7 cellular contexts compared by ENCODE assay signal in genomic region chr9:137304383-137305059, GRCh38. TPM values are rescaled to one million over a fixed set of nuclear protein-coding genes. Genes with fewer than 3 reads are reported as not detected.
DNase-seq lines count a peak whose midpoint lies in the region; ATAC-seq and TF ChIP-seq lines count a peak whose summit lies in the region.
"Had no signal": no experiment of that assay in that cellular context is flagged by ENCODE, and none has a peak within 500 bp of the region (broad histone marks: within the 10 kb centered on the region; RNA-seq: fewer than 3 reads in every experiment).

No MANE protein-coding gene starts in this region.

- ATAC-seq in HG02870 (IDR thresholded peaks at IDR 0.05; ENCODE audit: unreplicated experiment) (no peak), HG02678 (IDR thresholded peaks at IDR 0.05; ENCODE audit: unreplicated experiment) (no peak)

- H3K36me3 ChIP-seq in brain microvascular endothelial cell (replicated peaks) (no peaks in the 10 kb centered on the region), mucosa of rectum (ENCODE audit: control insufficient read depth in 2 of 2, insufficient read depth in 2 of 2, low read length in 2 of 2) (no peaks in the 10 kb centered on the region)

- H3K9ac ChIP-seq in mucosa of rectum (ENCODE audit: low read depth in 1 of 2, low read length in 2 of 2), result peak overlapping the region in 1 of 2 donors; percentile 91

- H3K9me3 ChIP-seq in mucosa of rectum (ENCODE audit: control insufficient read depth in 2 of 2, low read length in 2 of 2), result no peaks in the 10 kb centered on the region

- H3K4me3 ChIP-seq in brain microvascular endothelial cell (ENCODE audit: low read depth, low read length) (no peak overlapping the region), mucosa of rectum (ENCODE audit: low read length in 2 of 2) (peak overlapping the region; percentile 62 to 63)

- in situ Hi-C loops in brain microvascular endothelial cell (cut with HindIII; ENCODE audit: low pct_ligation_motif_present, low sequenced_read_pairs), result no loop called here

- peak overlapping the region; percentile 65 for H3K27ac ChIP-seq in brain microvascular endothelial cell
- H3K27ac ChIP-seq in mucosa of rectum (ENCODE audit: low read depth in 2 of 2, low read length in 2 of 2), result peak overlapping the region; percentile 93 to 98

- H3K27me3 ChIP-seq in brain microvascular endothelial cell (replicated peaks) (no peaks in the 10 kb centered on the region), mucosa of rectum (ENCODE audit: control insufficient read depth in 2 of 2, insufficient read depth in 2 of 2, low read length in 2 of 2) (peaks cover 0 to 3% of the 10 kb centered on the region in 2 donors)

- peaks cover 56 to 58% of the 10 kb centered on the region in 2 donors for H3K4me1 ChIP-seq in mucosa of rectum (ENCODE audit: control insufficient read depth in 2 of 2, insufficient read depth in 2 of 2, low read length in 2 of 2)

- DNase-seq in Daoy (ENCODE audit: low read depth) (peak; percentile 32), brain microvascular endothelial cell (no peak)
- no peak for DNase-seq in stimulated activated CD4-positive, alpha-beta T cell treated with anti-CD3 and anti-CD28 coated beads, Interleukin-4, amount 100 ng/mL, for 1 hour
- DNase-seq: T-helper 2 cell had no signal

- peak; percentile 51 for TF ChIP-seq CTCF in brain microvascular endothelial cell (IDR thresholded peaks at IDR 0.05; ENCODE audit: low read depth, low read length, missing control alignments)

RNA-seq across cellular contexts. Expression of gene NRARP, which starts 2.5 kb away (rescaled TPM):
- total RNA-seq in Daoy (2014; rRNA removed; shearing (Covaris generic)), result 3.5 and 10.0 TPM in 2 replicates

RNA-seq across cellular contexts. Expression of gene TOR4A, which starts 27.0 kb away (rescaled TPM):
- total RNA-seq in Daoy (2014; rRNA removed; shearing (Covaris generic)), result 13.4 and 18.7 TPM in 2 replicates

RNA-seq across cellular contexts. Expression of gene NELFB, which starts 49.4 kb away (rescaled TPM):
- total RNA-seq in Daoy (2014; rRNA removed; shearing (Covaris generic)), result 62.2 and 74.7 TPM in 2 replicates

RNA-seq across cellular contexts. Expression of gene STPG3, which starts 53.4 kb away (rescaled TPM):
- total RNA-seq in Daoy (2014; rRNA removed; shearing (Covaris generic)), result not detected in 2 replicates
